In the genomic region with DNA sequence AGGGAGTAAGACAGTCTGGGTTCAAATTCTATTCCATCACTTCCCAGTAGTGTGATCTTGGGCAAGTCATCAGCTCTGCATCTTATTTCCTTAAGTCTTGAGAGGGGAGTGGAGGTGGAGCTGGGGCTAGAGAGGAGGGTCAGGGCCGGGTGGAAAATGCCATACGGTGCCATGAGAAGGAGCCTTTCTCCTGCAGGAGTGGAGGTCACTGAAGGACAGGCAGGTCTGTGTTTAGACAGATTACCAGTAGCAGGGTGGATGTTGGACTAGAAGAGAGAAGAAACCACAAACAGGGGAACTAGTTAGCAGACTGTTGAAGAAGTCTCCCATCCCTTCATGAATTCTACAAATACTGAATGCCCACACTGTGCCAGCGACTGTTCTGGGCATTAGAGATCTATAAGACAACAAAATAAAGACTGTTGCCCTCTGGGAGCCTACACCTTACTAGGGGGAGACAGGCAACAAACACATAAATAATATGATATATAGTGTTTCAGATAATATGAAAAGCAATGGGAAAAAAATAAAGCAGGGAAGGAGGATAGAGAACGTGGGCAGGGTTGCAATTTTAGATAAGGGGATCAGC, we compare ENCODE assay signal across 15 cellular contexts. TPM values are rescaled to one million over a fixed set of nuclear protein-coding genes. Genes with fewer than 3 reads are reported as not detected.
A peak's percentile ranks its signal among the peaks of the same experiment; 100 is the strongest.
DNase-seq lines count a peak whose midpoint lies in the region; ATAC-seq and TF ChIP-seq lines count a peak whose summit lies in the region.
"Had no signal": no experiment of that assay in that cellular context is flagged by ENCODE, and none has a peak within 500 bp of the region (broad histone marks: within the 10 kb centered on the region; RNA-seq: fewer than 3 reads in every experiment).

No MANE protein-coding gene starts in this region.

- no peak overlapping the region for H3K27ac Mint-ChIP-seq in stimulated activated memory B cell treated with anti-CD40 and anti-IgM and Interleukin-4, amounts not matched to agents 10 μg/mL and 1 μg/mL and 100 μg/mL, for 72 hours
- H3K27ac Mint-ChIP-seq: activated CD4-positive, alpha-beta T cell treated with anti-CD3 and anti-CD28 coated beads, Interleukin-2, amount 10 ng/mL, durations not matched to agents 7 days and 5 days; activated naive CD8-positive, alpha-beta T cell treated with anti-CD3 and anti-CD28 coated beads, Interleukin-2, amount 50 U/mL, for 24 hours; CD4-positive, alpha-beta memory T cell; naive B cell had no signal

- TF ChIP-seq RAD21 in HCT116 (IDR thresholded peaks at IDR 0.05; ENCODE audit: low read depth) (no peak), SK-N-SH (IDR thresholded peaks at IDR 0.05; ENCODE audit: low read length) (no peak)

- H3K27me3 ChIP-seq in HCT116 (ENCODE audit: insufficient read depth, low read length) (no peaks in the 10 kb centered on the region), body of pancreas (no peaks in the 10 kb centered on the region), left lung (no peaks in the 10 kb centered on the region), subcutaneous abdominal adipose tissue (ENCODE audit: control insufficient read depth in 5 of 5, insufficient read depth in 4 of 5, low read length in 5 of 5) (no peaks in the 10 kb centered on the region), SK-N-SH (ENCODE audit: insufficient read depth) (no peaks in the 10 kb centered on the region)
- H3K27me3 ChIP-seq: pancreas had no signal

- H3K4me3 Mint-ChIP-seq in stimulated activated memory B cell treated with anti-CD40 and anti-IgM and Interleukin-4, amounts not matched to agents 10 μg/mL and 1 μg/mL and 100 μg/mL, for 72 hours, result no peak overlapping the region
- H3K4me3 Mint-ChIP-seq: activated CD4-positive, alpha-beta T cell treated with anti-CD3 and anti-CD28 coated beads, Interleukin-2, amount 10 ng/mL, durations not matched to agents 7 days and 5 days; activated naive CD8-positive, alpha-beta T cell treated with anti-CD3 and anti-CD28 coated beads, Interleukin-2, amount 50 U/mL, for 24 hours; CD4-positive, alpha-beta memory T cell; naive B cell had no signal

- H3K4me3 ChIP-seq in HCT116 (replicated peaks in 1 of 2; ENCODE audit: low read depth in 1 of 2, low read length in 2 of 2), result no peak overlapping the region
- H3K4me3 ChIP-seq in body of pancreas, result no peak overlapping the region
- H3K4me3 ChIP-seq in left lung, result no peak overlapping the region
- H3K4me3 ChIP-seq in subcutaneous abdominal adipose tissue (ENCODE audit: low read depth in 1 of 5, low read length in 5 of 5), result no peak overlapping the region
- H3K4me3 ChIP-seq in SK-N-SH (ENCODE audit: low read depth in 2 of 2, low read length in 1 of 2), result no peak overlapping the region
- H3K4me3 ChIP-seq: lung, pancreas had no signal

- H3K9me2 ChIP-seq in HCT116 (ENCODE audit: insufficient read depth), result no peaks in the 10 kb centered on the region
- H3K9me2 ChIP-seq in SK-N-SH, result no peaks in the 10 kb centered on the region

- no peak for TF ChIP-seq CTCF in HCT116 (IDR thresholded peaks at IDR 0.05 in 2 of 3, conservative IDR thresholded peaks at IDR 0.05 in 1 of 3; ENCODE audit: borderline replicate concordance in 1 of 3, insufficient read depth in 1 of 3, low read depth in 2 of 3, low read length in 2 of 3)
- TF ChIP-seq CTCF in body of pancreas (IDR thresholded peaks at IDR 0.05), result no peak
- no peak for TF ChIP-seq CTCF in left lung (IDR thresholded peaks at IDR 0.05)
- TF ChIP-seq CTCF in SK-N-SH (IDR thresholded peaks at IDR 0.05), result no peak

- TF ChIP-seq EP300 in SK-N-SH (IDR thresholded peaks at IDR 0.05; ENCODE audit: borderline replicate concordance in 1 of 2, low read depth in 1 of 2, low read length in 1 of 2), result no peak

- intact Hi-C loops in HCT116 (cut with micrococcal nuclease) (loop anchor here (5.0 to 10.0 kb wide), 2 partner anchors 168 to 480 kb away; no protein-coding TSS in a partner anchor), body of pancreas (cut with DNase I) (loop anchor here (10.0 kb wide), 1 partner anchor 168 kb away; no protein-coding TSS in a partner anchor), left lung (cut with DNase I) (no loop called here)

- H2AFZ ChIP-seq in HCT116 (ENCODE audit: low read depth, low read length, poor library complexity, severe bottlenecking) (peak overlapping the region; percentile 92), SK-N-SH (ENCODE audit: low read depth) (no peak overlapping the region)

- H3K9me3 ChIP-seq in HCT116 (ENCODE audit: control insufficient read depth in 1 of 2, insufficient read depth in 1 of 2, low read depth in 1 of 2, low read length in 2 of 2) (no peaks in the 10 kb centered on the region), body of pancreas (no peaks in the 10 kb centered on the region), left lung (no peaks in the 10 kb centered on the region), subcutaneous abdominal adipose tissue (ENCODE audit: control insufficient read depth in 5 of 5, low read length in 5 of 5) (peaks cover 0 to 3% (median 0%) of the 10 kb centered on the region in 5 donors), SK-N-SH (no peaks in the 10 kb centered on the region)
- H3K9me3 ChIP-seq: pancreas had no signal

- RAD21 ChIA-PET in HCT116 (lab: Charles Lee; ENCODE audit: low non-redundant PET in 1 of 2, low total read pairs in 2 of 2, uncharacterized antibody in 2 of 2, unreplicated experiment in 2 of 2), result no interaction called here

- H3F3A ChIP-seq in SK-N-SH (replicated peaks; ENCODE audit: insufficient read depth), result no peaks in the 10 kb centered on the region

- H3K79me2 ChIP-seq in HCT116 (ENCODE audit: insufficient read depth, low read length) (no peaks in the 10 kb centered on the region), SK-N-SH (ENCODE audit: insufficient read depth) (no peaks in the 10 kb centered on the region)

- H3K4me2 ChIP-seq in HCT116 (ENCODE audit: low read length) (peak overlapping the region; percentile 46), SK-N-SH (no peak overlapping the region)

- CTCF ChIA-PET in HCT116 (lab: Charles Lee), result interaction anchor here (0.6 to 2.9 kb wide), 6 partner anchors 9 to 469 kb away, joined by 3 to 15 read pairs (median 5); no protein-coding TSS in a partner anchor
- CTCF ChIA-PET in SK-N-SH (lab: Yijun Ruan, JAX), result interaction anchor here (0.6 to 9.7 kb wide), 41 partner anchors 7 to 481 kb away, joined by 3 to 65 read pairs (median 4); a partner anchor contains a TSS

- H3K4me1 ChIP-seq in HCT116 (ENCODE audit: control insufficient read depth in 1 of 2, insufficient read depth in 2 of 2, low read length in 2 of 2) (peaks cover 0 to 13% of the 10 kb centered on the region in 2 experiments; a peak in 2 of 4 replicates), body of pancreas (peaks cover 13% of the 10 kb centered on the region), left lung (peaks cover 5 to 13% of the 10 kb centered on the region in 2 donors), subcutaneous abdominal adipose tissue (ENCODE audit: control insufficient read depth in 5 of 5, insufficient read depth in 5 of 5, low read length in 5 of 5) (peaks cover 5 to 23% (median 18%) of the 10 kb centered on the region in 5 donors), SK-N-SH (ENCODE audit: control insufficient read depth in 1 of 2, insufficient read depth in 2 of 2, low read depth in 1 of 2, low read length in 1 of 2) (peaks cover 2 to 7% of the 10 kb centered on the region in 2 experiments; a peak in 2 of 4 replicates)

- TF ChIP-seq POLR2A in HCT116 (IDR thresholded peaks at IDR 0.05; ENCODE audit: borderline replicate concordance, extremely low read depth, insufficient read depth, insufficient read length), result no peak
- no peak for TF ChIP-seq POLR2A in body of pancreas (IDR thresholded peaks at IDR 0.05)

- H3K9ac ChIP-seq in HCT116 (ENCODE audit: low read length) (no peak overlapping the region), subcutaneous abdominal adipose tissue (ENCODE audit: low read length in 5 of 5) (peak overlapping the region in 1 of 5 donors; percentile 38), SK-N-SH (no peak overlapping the region)

- H3K36me3 Mint-ChIP-seq in stimulated activated memory B cell treated with anti-CD40 and anti-IgM and Interleukin-4, amounts not matched to agents 10 μg/mL and 1 μg/mL and 100 μg/mL, for 72 hours, result no peaks in the 10 kb centered on the region
- H3K36me3 Mint-ChIP-seq: CD4-positive, alpha-beta memory T cell; naive B cell had no signal

- H3K27ac ChIP-seq in HCT116 (ENCODE audit: low read depth, low read length) (no peak overlapping the region), body of pancreas (peak overlapping the region in 3 of 4 donors; percentile 20 to 50 (median 26)), left lung (peak overlapping the region; percentile 33 to 60), subcutaneous abdominal adipose tissue (ENCODE audit: low read depth, low read length) (peak overlapping the region; percentile 56), SK-N-SH (ENCODE audit: low read depth in 2 of 2, low read length in 1 of 2) (no peak overlapping the region)

- 48 to 58% methylated on average over 4 of the region's 4 CpGs for WGBS in body of pancreas, 2 donors
- 59% methylated on average over 4 of the region's 4 CpGs for WGBS in SK-N-SH (ENCODE audit: low lambda C conversion rate)

- ATAC-seq in HCT116 (no peak), body of pancreas (no peak), left lung (no peak)
- ATAC-seq in stimulated activated memory B cell treated with anti-CD40 and anti-IgM and Interleukin-4, amounts not matched to agents 10 μg/mL and 1 μg/mL and 100 μg/mL, for 72 hours, result no peak

- no peak for DNase-seq in HCT116 (ENCODE audit: low read depth, low spot score)
- DNase-seq in body of pancreas, result no peak
- DNase-seq in left lung, result no peak
- DNase-seq in NCI-H774 (lab: John Stamatoyannopoulos, UW), result no peak
- DNase-seq in SK-N-SH, result no peak
- DNase-seq in nucleus accumbens (lab: John Stamatoyannopoulos, UW), result no peak

- peaks cover 26% of the 10 kb centered on the region for H3K27me3 Mint-ChIP-seq in stimulated activated memory B cell treated with anti-CD40 and anti-IgM and Interleukin-4, amounts not matched to agents 10 μg/mL and 1 μg/mL and 100 μg/mL, for 72 hours

- no peaks in the 10 kb centered on the region for H3K9me3 Mint-ChIP-seq in stimulated activated memory B cell treated with anti-CD40 and anti-IgM and Interleukin-4, amounts not matched to agents 10 μg/mL and 1 μg/mL and 100 μg/mL, for 72 hours
- H3K9me3 Mint-ChIP-seq: activated CD4-positive, alpha-beta T cell treated with anti-CD3 and anti-CD28 coated beads, Interleukin-2, amount 10 ng/mL, durations not matched to agents 7 days and 5 days; activated naive CD8-positive, alpha-beta T cell treated with anti-CD3 and anti-CD28 coated beads, Interleukin-2, amount 50 U/mL, for 24 hours; CD4-positive, alpha-beta memory T cell; naive B cell had no signal

- H4K20me1 ChIP-seq in HCT116 (ENCODE audit: insufficient read depth) (no peaks in the 10 kb centered on the region), SK-N-SH (ENCODE audit: insufficient read depth) (no peaks in the 10 kb centered on the region)

- POLR2A ChIA-PET in HCT116 (lab: Charles Lee), result no interaction called here
- POLR2A ChIA-PET in SK-N-SH (lab: Yijun Ruan, JAX), result interaction anchor here (1.4 kb wide), 1 partner anchor 37 kb away, joined by 3 read pairs; no protein-coding TSS in a partner anchor

- H3K36me3 ChIP-seq in HCT116 (ENCODE audit: control insufficient read depth in 1 of 2, insufficient read depth in 2 of 2, low read length in 2 of 2), result no peaks in the 10 kb centered on the region
- no peaks in the 10 kb centered on the region for H3K36me3 ChIP-seq in body of pancreas (replicated peaks in 1 of 2; ENCODE audit: insufficient read depth in 1 of 2, low read depth in 2 of 2)
- H3K36me3 ChIP-seq in left lung, result no peaks in the 10 kb centered on the region
- H3K36me3 ChIP-seq in subcutaneous abdominal adipose tissue (ENCODE audit: control insufficient read depth in 5 of 5, insufficient read depth in 5 of 5, low read length in 5 of 5), result no peaks in the 10 kb centered on the region
- no peaks in the 10 kb centered on the region for H3K36me3 ChIP-seq in SK-N-SH (replicated peaks in 1 of 2; ENCODE audit: control insufficient read depth in 1 of 2, insufficient read depth in 2 of 2, low read length in 1 of 2)
- H3K36me3 ChIP-seq: pancreas had no signal

- H3K4me1 Mint-ChIP-seq in stimulated activated memory B cell treated with anti-CD40 and anti-IgM and Interleukin-4, amounts not matched to agents 10 μg/mL and 1 μg/mL and 100 μg/mL, for 72 hours, result no peaks in the 10 kb centered on the region
- H3K4me1 Mint-ChIP-seq: activated CD4-positive, alpha-beta T cell treated with anti-CD3 and anti-CD28 coated beads, Interleukin-2, amount 10 ng/mL, durations not matched to agents 7 days and 5 days; activated naive CD8-positive, alpha-beta T cell treated with anti-CD3 and anti-CD28 coated beads, Interleukin-2, amount 50 U/mL, for 24 hours; CD4-positive, alpha-beta memory T cell; naive B cell had no signal

- no TSS peak for BruUV-seq in HCT116 (replicated peaks; lab: Mats Ljungman, UMichigan)

RNA-seq across cellular contexts. Expression of a gene that starts 13.8 kb away (rescaled TPM):
- total RNA-seq in HCT116 (2021; ENCODE audit: unreplicated experiment) (18.1 TPM), body of pancreas (10 to 100 TPM; 14.5 to 15.6 TPM), left lung (10 to 100 TPM; 19.1 to 31.4 TPM)
- polyA plus RNA-seq in HCT116 (2012), result 9.1 and 12.6 TPM in 2 replicates
- polyA plus RNA-seq in SK-N-SH (2012; rRNA removed), result 18.6 and 21.3 TPM in 2 replicates
- polyA plus RNA-seq in SK-N-SH (2012; cell fraction: cytosol; rRNA removed), result 14.1 and 18.5 TPM in 2 replicates
- polyA plus RNA-seq in SK-N-SH (2012; cell fraction: nucleus; rRNA removed), result 7.5 and 10.6 TPM in 2 replicates

RNA-seq across cellular contexts. Expression of a gene that starts 37.7 kb away (rescaled TPM):
- total RNA-seq in HCT116 (2021; ENCODE audit: unreplicated experiment) (43.1 TPM), body of pancreas (10 to 100 TPM; 14.5 to 18.9 TPM), left lung (10 to 100 TPM; 50.5 to 55.4 TPM)
- polyA plus RNA-seq in HCT116 (2012), result 30.5 and 38.8 TPM in 2 replicates
- 69.0 and 77.0 TPM in 2 replicates for polyA plus RNA-seq in SK-N-SH (2012; rRNA removed)
- polyA plus RNA-seq in SK-N-SH (2012; cell fraction: cytosol; rRNA removed), result 63.3 and 64.2 TPM in 2 replicates
- 77.6 and 114 TPM in 2 replicates for polyA plus RNA-seq in SK-N-SH (2012; cell fraction: nucleus; rRNA removed)

RNA-seq across cellular contexts. Expression of a gene that starts 40.3 kb away (rescaled TPM):
- not detected for total RNA-seq in HCT116 (2021; ENCODE audit: unreplicated experiment)
- 0.03 TPM in 1 of 2 replicates, not detected in the other for polyA plus RNA-seq in HCT116 (2012)
- total RNA-seq in body of pancreas, result not detected
- 1 to 10 TPM in 1 of 2 donors, under 1 TPM in 1; 0.44 to 1.2 TPM for total RNA-seq in left lung
- not detected in 2 replicates for polyA plus RNA-seq in SK-N-SH (2012; rRNA removed)
- not detected in 2 replicates for polyA plus RNA-seq in SK-N-SH (2012; cell fraction: cytosol; rRNA removed)
- polyA plus RNA-seq in SK-N-SH (2012; cell fraction: nucleus; rRNA removed), result 0.02 and 0.04 TPM in 2 replicates
- total RNA-seq: activated CD4-positive, alpha-beta T cell treated with anti-CD3 and anti-CD28 coated beads, Interleukin-2, amount 10 ng/mL, durations not matched to agents 7 days and 5 days; CD4-positive, alpha-beta memory T cell; NCI-H460; pancreas had no signal
- polyA plus RNA-seq: CD4-positive, alpha-beta memory T cell had no signal

RNA-seq across cellular contexts. Expression of a gene that starts 55.5 kb away (rescaled TPM):
- total RNA-seq in HCT116 (2021; ENCODE audit: unreplicated experiment) (63.7 TPM), body of pancreas (10 to 100 TPM in 1 of 2 donors, 1 to 10 TPM in 1; 9.6 to 15.2 TPM), left lung (10 to 100 TPM; 31.8 to 33.9 TPM)
- polyA plus RNA-seq in HCT116 (2012), result 83.9 and 101 TPM in 2 replicates
- 26.5 and 31.1 TPM in 2 replicates for polyA plus RNA-seq in SK-N-SH (2012; rRNA removed)
- polyA plus RNA-seq in SK-N-SH (2012; cell fraction: cytosol; rRNA removed), result 48.1 and 71.8 TPM in 2 replicates
- polyA plus RNA-seq in SK-N-SH (2012; cell fraction: nucleus; rRNA removed), result 2.6 and 5.8 TPM in 2 replicates

Comparison
In these comparisons a context has a peak if more than half of its experiments do, and no peak if none do; other contexts are left out.
1. H3K27ac ChIP-seq: peak in body of pancreas (3 of 4), left lung (2 of 2) and subcutaneous abdominal adipose tissue (single experiment); none in HCT116 (single experiment) and SK-N-SH (0 of 2).
2. intact Hi-C loops: an anchor here in HCT116 (5.0 to 10.0 kb wide) and body of pancreas (10.0 kb wide); none called in left lung.